In genomic region chr6:128527375-128527774, GRCh38 we compare ENCODE assay signal across 22 cellular contexts.
"Had no signal": no experiment of that assay in that cellular context is flagged by ENCODE, and none has a peak within 500 bp of the region (broad histone marks: within the 10 kb centered on the region; RNA-seq: fewer than 3 reads in every experiment).

No MANE protein-coding gene starts in this region.

- H3K4me3 Mint-ChIP-seq: activated CD8-positive, alpha-beta T cell treated with anti-CD3 and anti-CD28 coated beads for 36 hours; activated naive CD4-positive, alpha-beta T cell treated with anti-CD3 and anti-CD28 coated beads, Interleukin-2, amount 10 ng/mL, durations not matched to agents 7 days and 5 days; activated naive CD8-positive, alpha-beta T cell treated with anti-CD3 and anti-CD28 coated beads for 36 hours; activated T-cell treated with anti-CD3 and anti-CD28 coated beads, Interleukin-2, amount 50 U/mL, for 72 hours had no signal

- H3K4me1 Mint-ChIP-seq: activated naive CD4-positive, alpha-beta T cell treated with anti-CD3 and anti-CD28 coated beads, Interleukin-2, amount 10 ng/mL, durations not matched to agents 7 days and 5 days had no signal

- H3K9me3 Mint-ChIP-seq: activated CD8-positive, alpha-beta T cell treated with anti-CD3 and anti-CD28 coated beads for 36 hours; activated naive CD4-positive, alpha-beta T cell treated with anti-CD3 and anti-CD28 coated beads, Interleukin-2, amount 10 ng/mL, durations not matched to agents 7 days and 5 days; activated naive CD8-positive, alpha-beta T cell treated with anti-CD3 and anti-CD28 coated beads for 36 hours; activated T-cell treated with anti-CD3 and anti-CD28 coated beads, Interleukin-2, amount 50 U/mL, for 72 hours; activated T-helper 2 cell treated with anti-CD3 and anti-CD28 coated beads, Interferon-gamma antibody, Interleukin-2, Interleukin-4, amounts not matched to agents 10 μg/mL and 5 μg/mL and 100 μg/mL, durations not matched to agents 14 hours and 24 hours and 36 hours had no signal

- DNase-seq: activated CD4-positive, alpha-beta T cell treated with anti-CD3 and anti-CD28 coated beads for 4 hours; activated CD8-positive, alpha-beta memory T cell treated with anti-CD3 and anti-CD28 coated beads, Interleukin-2, amount 50 U/mL, for 4 hours; activated CD8-positive, alpha-beta T cell treated with anti-CD3 and anti-CD28 coated beads for 36 hours; activated gamma-delta T cell treated with Interleukin-2 at 50 U/mL for 16 hours; activated naive CD4-positive, alpha-beta T cell treated with anti-CD3 and anti-CD28 coated beads, Interleukin-2, amount 10 ng/mL, durations not matched to agents 7 days and 5 days; activated naive CD8-positive, alpha-beta T cell treated with anti-CD3 and anti-CD28 coated beads for 36 hours; activated T-cell treated with anti-CD3 and anti-CD28 coated beads, Interleukin-2, amount 50 U/mL, for 72 hours; cerebellar nuclear complex; KBM-7; NCI-H1048; NCI-H146; NCI-H187 treated with DMSO at 0.1 percent for 48 hours; NCI-H2171; NCI-H2227 treated with DMSO at 0.1 percent for 48 hours; NCI-H446 treated with DMSO at 0.1 percent for 48 hours; NCI-H526 treated with DMSO at 0.1 percent for 48 hours; NCI-H82; SIG-M5; T-helper 1 cell; WERI-Rb-1 had no signal

- H3K36me3 ChIP-seq: WERI-Rb-1 had no signal

- H3K27ac ChIP-seq: WERI-Rb-1 had no signal

- H3K36me3 Mint-ChIP-seq: activated naive CD4-positive, alpha-beta T cell treated with anti-CD3 and anti-CD28 coated beads, Interleukin-2, amount 10 ng/mL, durations not matched to agents 7 days and 5 days; activated naive CD8-positive, alpha-beta T cell treated with anti-CD3 and anti-CD28 coated beads for 36 hours had no signal

- ATAC-seq: activated CD4-positive, CD25-positive, alpha-beta regulatory T cell treated with anti-CD3 and anti-CD28 coated beads, Interleukin-2, amount 50 U/mL, for 24 hours; activated CD8-positive, alpha-beta T cell treated with anti-CD3 and anti-CD28 coated beads for 36 hours; activated T-cell treated with anti-CD3 and anti-CD28 coated beads, Interleukin-2, amount 50 U/mL, for 72 hours had no signal

- H3K27ac Mint-ChIP-seq: activated CD8-positive, alpha-beta T cell treated with anti-CD3 and anti-CD28 coated beads for 36 hours; activated naive CD4-positive, alpha-beta T cell treated with anti-CD3 and anti-CD28 coated beads, Interleukin-2, amount 10 ng/mL, durations not matched to agents 7 days and 5 days; activated naive CD8-positive, alpha-beta T cell treated with anti-CD3 and anti-CD28 coated beads for 36 hours; activated T-cell treated with anti-CD3 and anti-CD28 coated beads, Interleukin-2, amount 50 U/mL, for 72 hours; activated T-helper 2 cell treated with anti-CD3 and anti-CD28 coated beads, Interferon-gamma antibody, Interleukin-2, Interleukin-4, amounts not matched to agents 10 μg/mL and 5 μg/mL and 100 μg/mL, durations not matched to agents 14 hours and 24 hours and 36 hours had no signal
